ENCODE assay signal across 16 cellular contexts in genomic region chr3:23961913-23962312, GRCh38. TPM values are rescaled to one million over a fixed set of nuclear protein-coding genes. Genes with fewer than 3 reads are reported as not detected.
DNase-seq lines count a peak whose midpoint lies in the region; ATAC-seq and TF ChIP-seq lines count a peak whose summit lies in the region.
"Had no signal": no experiment of that assay in that cellular context is flagged by ENCODE, and none has a peak within 500 bp of the region (broad histone marks: within the 10 kb centered on the region; RNA-seq: fewer than 3 reads in every experiment).

No MANE protein-coding gene starts in this region.

- H3K27ac Mint-ChIP-seq in central memory CD8-positive, alpha-beta T cell (ENCODE audit: low read depth), result peak overlapping the region; percentile 38
- peak overlapping the region; percentile 5 for H3K27ac Mint-ChIP-seq in neural crest cell (ENCODE audit: unreplicated experiment)
- H3K27ac Mint-ChIP-seq in stimulated activated effector memory CD8-positive, alpha-beta T cell treated with anti-CD3 and anti-CD28 coated beads, Interleukin-12 subunit alpha, Interleukin-12 subunit beta, amount 100 ng/mL, for 72 hours, result peak overlapping the region; percentile 17

- H3K36me3 Mint-ChIP-seq in central memory CD8-positive, alpha-beta T cell (ENCODE audit: insufficient read depth), result peaks cover 68% of the 10 kb centered on the region
- H3K36me3 Mint-ChIP-seq in neural crest cell (ENCODE audit: low read depth), result peaks cover 5% of the 10 kb centered on the region
- peaks cover 79% of the 10 kb centered on the region for H3K36me3 Mint-ChIP-seq in stimulated activated effector memory CD8-positive, alpha-beta T cell treated with anti-CD3 and anti-CD28 coated beads, Interleukin-12 subunit alpha, Interleukin-12 subunit beta, amount 100 ng/mL, for 72 hours

- peaks cover 9% of the 10 kb centered on the region for H3K4me1 Mint-ChIP-seq in central memory CD8-positive, alpha-beta T cell
- peaks cover 3% of the 10 kb centered on the region for H3K4me1 Mint-ChIP-seq in neural crest cell
- peaks cover 25% of the 10 kb centered on the region for H3K4me1 Mint-ChIP-seq in stimulated activated effector memory CD8-positive, alpha-beta T cell treated with anti-CD3 and anti-CD28 coated beads, Interleukin-12 subunit alpha, Interleukin-12 subunit beta, amount 100 ng/mL, for 72 hours

- DNase-seq in LHCN-M2 (ENCODE audit: low read depth), result peak; percentile 37
- no peak for DNase-seq in central memory CD8-positive, alpha-beta T cell (ENCODE audit: low spot score in 2 of 2)
- DNase-seq in neural crest cell (ENCODE audit: low read depth, low spot score), result no peak
- DNase-seq in stimulated activated effector memory CD8-positive, alpha-beta T cell treated with anti-CD3 and anti-CD28 coated beads, Interleukin-12 subunit alpha, Interleukin-12 subunit beta, amount 100 ng/mL, for 72 hours (ENCODE audit: low spot score in 2 of 2), result no peak
- no peak for DNase-seq in activated CD4-positive, alpha-beta T cell treated with anti-CD3 and anti-CD28 coated beads for 1 hour
- DNase-seq: BE2C; CD4-positive, alpha-beta memory T cell; COR-L47; DMS153; DMS79 treated with DMSO at 0.1 percent for 48 hours; GDM1; GM23248 had no signal

- no peaks in the 10 kb centered on the region for H3K9me3 Mint-ChIP-seq in central memory CD8-positive, alpha-beta T cell
- no peaks in the 10 kb centered on the region for H3K9me3 Mint-ChIP-seq in neural crest cell
- no peaks in the 10 kb centered on the region for H3K9me3 Mint-ChIP-seq in stimulated activated effector memory CD8-positive, alpha-beta T cell treated with anti-CD3 and anti-CD28 coated beads, Interleukin-12 subunit alpha, Interleukin-12 subunit beta, amount 100 ng/mL, for 72 hours
- H3K9me3 Mint-ChIP-seq: CD4-positive, alpha-beta memory T cell had no signal

- H3K27me3 Mint-ChIP-seq in central memory CD8-positive, alpha-beta T cell, result no peaks in the 10 kb centered on the region
- H3K27me3 Mint-ChIP-seq in neural crest cell (ENCODE audit: low read depth), result no peaks in the 10 kb centered on the region
- H3K27me3 Mint-ChIP-seq: CD4-positive, alpha-beta memory T cell had no signal

- no peak for TF ChIP-seq CTCF in neural crest cell (conservative IDR thresholded peaks at IDR 0.05)

- H3K4me3 Mint-ChIP-seq in central memory CD8-positive, alpha-beta T cell, result no peak overlapping the region
- no peak overlapping the region for H3K4me3 Mint-ChIP-seq in neural crest cell
- no peak overlapping the region for H3K4me3 Mint-ChIP-seq in stimulated activated effector memory CD8-positive, alpha-beta T cell treated with anti-CD3 and anti-CD28 coated beads, Interleukin-12 subunit alpha, Interleukin-12 subunit beta, amount 100 ng/mL, for 72 hours
- H3K4me3 Mint-ChIP-seq: CD4-positive, alpha-beta memory T cell had no signal

- ATAC-seq in central memory CD8-positive, alpha-beta T cell (replicated peaks; ENCODE audit: extremely low read depth, poor library complexity, severe bottlenecking), result no peak
- ATAC-seq in stimulated activated effector memory CD8-positive, alpha-beta T cell treated with anti-CD3 and anti-CD28 coated beads, Interleukin-12 subunit alpha, Interleukin-12 subunit beta, amount 100 ng/mL, for 72 hours, result no peak
- ATAC-seq in GM18858 (IDR thresholded peaks at IDR 0.05; ENCODE audit: unreplicated experiment) (no peak), HG02759 (IDR thresholded peaks at IDR 0.05; ENCODE audit: unreplicated experiment) (no peak)
- ATAC-seq: A549, HCT116 had no signal

RNA-seq across cellular contexts. Expression of gene NR1D2, which starts 16.8 kb away (rescaled TPM):
- 10.4 and 13.7 TPM in 2 replicates for total RNA-seq in LHCN-M2 (2014; rRNA removed)
- polyA plus RNA-seq in LHCN-M2 (2012), result 3.8 TPM
- 8.6 and 10.0 TPM in 2 replicates for total RNA-seq in neural crest cell

RNA-seq across cellular contexts. Expression of gene RPL15, which starts 45.0 kb away (rescaled TPM):
- total RNA-seq in LHCN-M2 (2014; rRNA removed), result 1,343 and 2,157 TPM in 2 replicates
- polyA plus RNA-seq in LHCN-M2 (2012), result 2,998 TPM
- 2,019 and 2,075 TPM in 2 replicates for total RNA-seq in neural crest cell

RNA-seq across cellular contexts. Expression of gene NKIRAS1, which starts 45.1 kb away (rescaled TPM):
- 15.2 and 19.3 TPM in 2 replicates for total RNA-seq in LHCN-M2 (2014; rRNA removed)
- polyA plus RNA-seq in LHCN-M2 (2012), result 6.3 TPM
- total RNA-seq in neural crest cell, result 8.8 and 9.7 TPM in 2 replicates
